In genomic region chr13:98143601-98144500, GRCh38 we compare ENCODE assay signal across 8 cellular contexts. TPM values are rescaled to one million over a fixed set of nuclear protein-coding genes. Genes with fewer than 3 reads are reported as not detected.
A peak's percentile ranks its signal among the peaks of the same experiment; 100 is the strongest.
DNase-seq lines count a peak whose midpoint lies in the region; ATAC-seq and TF ChIP-seq lines count a peak whose summit lies in the region.

No MANE protein-coding gene starts in this region.

- DNase-seq in GM04504 (ENCODE audit: low read depth), result peak; percentile 38
- DNase-seq in fibroblast of lung (ENCODE audit: low read depth in 2 of 2), result peak; percentile 46 to 52
- no peak for DNase-seq in RPMI8226

- no peak for TF ChIP-seq EP300 in neural cell (conservative IDR thresholded peaks at IDR 0.05; ENCODE audit: poor library complexity, severe bottlenecking)

- H3K4me3 ChIP-seq in HEK293 (ENCODE audit: low read depth, low read length) (peak overlapping the region; percentile 59), fibroblast of lung (replicated peaks in 1 of 4; ENCODE audit: control extremely low read depth in 1 of 4, insufficient read depth in 1 of 4, low read depth in 3 of 4, low read length in 4 of 4) (peak overlapping the region; percentile 66 to 95 (median 82)), neural cell (ENCODE audit: low read length) (peak overlapping the region; percentile 81)

- peaks cover 9% of the 10 kb centered on the region for H3K4me1 ChIP-seq in HEK293 (ENCODE audit: control insufficient read depth, insufficient read depth, low read length)
- H3K4me1 ChIP-seq in fibroblast of lung (ENCODE audit: control insufficient read depth, extremely low read depth, insufficient read depth, low read length), result peaks cover 21% of the 10 kb centered on the region

- ATAC-seq in SK-N-SH treated with all-trans-retinoic acid at 6 μM for 48 hours (peak; percentile 68), GM18870 (IDR thresholded peaks at IDR 0.05; ENCODE audit: unreplicated experiment) (no peak), HG03460 (IDR thresholded peaks at IDR 0.05; ENCODE audit: unreplicated experiment) (no peak)

- H3F3A ChIP-seq in neural cell (ENCODE audit: insufficient read depth, low read length, poor library complexity, severe bottlenecking), result peaks cover 7% of the 10 kb centered on the region

- H3K79me2 ChIP-seq in fibroblast of lung (ENCODE audit: control insufficient read depth, insufficient read depth, low read length), result peaks cover 50% of the 10 kb centered on the region
- peaks cover 55% of the 10 kb centered on the region for H3K79me2 ChIP-seq in neural cell (replicated peaks; ENCODE audit: insufficient read depth, low read length)

- H3K27me3 ChIP-seq in fibroblast of lung (ENCODE audit: control insufficient read depth, insufficient read depth, low read length), result no peaks in the 10 kb centered on the region
- H3K27me3 ChIP-seq in neural cell (ENCODE audit: insufficient read depth, low read depth, low read length), result no peaks in the 10 kb centered on the region

- no peak for TF ChIP-seq CTCF in HEK293 (tag by site-specific recombination; IDR thresholded peaks at IDR 0.05)
- no peak for TF ChIP-seq CTCF in fibroblast of lung (conservative IDR thresholded peaks at IDR 0.05 in 1 of 2, IDR thresholded peaks at IDR 0.05 in 1 of 2; ENCODE audit: low read depth in 1 of 2, low read length in 2 of 2)
- no peak for TF ChIP-seq CTCF in neural cell (IDR thresholded peaks at IDR 0.05; ENCODE audit: poor library complexity, severe bottlenecking)

- no peaks in the 10 kb centered on the region for H4K20me1 ChIP-seq in fibroblast of lung (ENCODE audit: control insufficient read depth, extremely low read depth, insufficient read depth, low read length)
- H4K20me1 ChIP-seq in neural cell (ENCODE audit: insufficient read depth), result no peaks in the 10 kb centered on the region

- H3K27ac ChIP-seq in HEK293 (ENCODE audit: extremely low read depth, low read depth, low read length) (peak overlapping the region; percentile 64; the same call in 1 of the 2 replicates), fibroblast of lung (ENCODE audit: insufficient read depth, low read length) (peak overlapping the region; percentile 85), neural cell (ENCODE audit: low read length) (peak overlapping the region; percentile 60)

- CTCF ChIA-PET in HEK293 (lab: Yijun Ruan, JAX), result interaction anchor here (0.5 to 1.4 kb wide), 2 partner anchors 12 to 113 kb away, joined by 4 to 6 read pairs; no protein-coding TSS in a partner anchor

- POLR2A ChIA-PET in HEK293 (lab: Yijun Ruan, JAX), result no interaction called here

- H3K9me3 ChIP-seq in HEK293 (ENCODE audit: control insufficient read depth, insufficient read depth, low read depth, low read length), result no peaks in the 10 kb centered on the region
- H3K9me3 ChIP-seq in fibroblast of lung (ENCODE audit: control insufficient read depth, insufficient read depth, low read depth, low read length), result no peaks in the 10 kb centered on the region
- H3K9me3 ChIP-seq in neural cell (ENCODE audit: low read length), result no peaks in the 10 kb centered on the region

- peak overlapping the region; percentile 99 for H3K4me2 ChIP-seq in fibroblast of lung (ENCODE audit: extremely low read depth, insufficient read depth, low read length)
- peak overlapping the region; percentile 93 for H3K4me2 ChIP-seq in neural cell (ENCODE audit: low read length)

- H3K9me2 ChIP-seq in neural cell (ENCODE audit: insufficient read depth, low read length), result no peaks in the 10 kb centered on the region

- peak overlapping the region; percentile 89 for H3K9ac ChIP-seq in fibroblast of lung (ENCODE audit: insufficient read depth, low read length)
- peak overlapping the region; percentile 85 for H3K9ac ChIP-seq in neural cell (ENCODE audit: low read length)

- no peak for TF ChIP-seq RAD21 in neural cell (conservative IDR thresholded peaks at IDR 0.05)

- H2AFZ ChIP-seq in fibroblast of lung (ENCODE audit: low read length) (no peak overlapping the region), neural cell (ENCODE audit: low read depth, low read length) (no peak overlapping the region)

- H3K36me3 ChIP-seq in HEK293 (ENCODE audit: control insufficient read depth in 2 of 2, insufficient read depth in 1 of 2, low read length in 2 of 2), result no peaks in the 10 kb centered on the region
- no peaks in the 10 kb centered on the region for H3K36me3 ChIP-seq in fibroblast of lung (ENCODE audit: control insufficient read depth, insufficient read depth, low read length)
- H3K36me3 ChIP-seq in neural cell (ENCODE audit: insufficient read depth, low read length), result no peaks in the 10 kb centered on the region

TF ChIP-seq in HEK293, 187 proteins besides CTCF, POLR2A, EP300 and RAD21 (continues in another document):
- TF ChIP-seq SP7 (tag by site-specific recombination; IDR thresholded peaks at IDR 0.05), result peak; percentile 17; the same call in 1 of the 2 replicates
- peak; percentile 38 for TF ChIP-seq ZFHX2 (tag by site-specific recombination; conservative IDR thresholded peaks at IDR 0.05)
- TF ChIP-seq ZNF558 (tag by site-specific recombination; IDR thresholded peaks at IDR 0.05), result no peak
- TF ChIP-seq ZBTB8A (tag by site-specific recombination; IDR thresholded peaks at IDR 0.05), result peak; percentile 64
- TF ChIP-seq ZNF335 (tag by site-specific recombination; conservative IDR thresholded peaks at IDR 0.05), result peak; percentile 83
- TF ChIP-seq BCL11A (tag by site-specific recombination; IDR thresholded peaks at IDR 0.05; ENCODE audit: low read depth), result no peak
- peak; percentile 73 for TF ChIP-seq GLIS1 (tag by site-specific recombination; IDR thresholded peaks at IDR 0.05)
- no peak for TF ChIP-seq OSR2 (tag by site-specific recombination; IDR thresholded peaks at IDR 0.05)
- TF ChIP-seq ZNF843 (tag by site-specific recombination; IDR thresholded peaks at IDR 0.05), result no peak
- TF ChIP-seq ZNF341 (tag by site-specific recombination; IDR thresholded peaks at IDR 0.05; ENCODE audit: low read depth), result peak; percentile 23; the same call in 1 of the 2 replicates
- no peak for TF ChIP-seq ZNF169 (tag by site-specific recombination; IDR thresholded peaks at IDR 0.05)
- TF ChIP-seq ZBTB17 (tag by site-specific recombination; IDR thresholded peaks at IDR 0.05), result no peak
- no peak for TF ChIP-seq ZBTB21 (tag by site-specific recombination; IDR thresholded peaks at IDR 0.05)
- TF ChIP-seq ZBTB20 (tag by site-specific recombination; IDR thresholded peaks at IDR 0.05), result peak; percentile 53

TF ChIP-seq in SK-N-SH treated with all-trans-retinoic acid at 6 μM for 48 hours, 23 proteins besides CTCF, POLR2A, EP300 and RAD21:
- no peak for TF ChIP-seq RARB (CRISPR knock-in tag; IDR thresholded peaks at IDR 0.05)
- TF ChIP-seq ZFP3 (CRISPR knock-in tag; IDR thresholded peaks at IDR 0.05), result no peak
- peak; percentile 61; the same call in 1 of the 2 replicates for TF ChIP-seq TCF4 (CRISPR knock-in tag; IDR thresholded peaks at IDR 0.05; ENCODE audit: borderline replicate concordance)
- no peak for TF ChIP-seq CSRNP3 (CRISPR knock-in tag; IDR thresholded peaks at IDR 0.05)
- no peak for TF ChIP-seq ZNF565 (CRISPR knock-in tag; conservative IDR thresholded peaks at IDR 0.05; ENCODE audit: low read depth)

TF ChIP-seq in neural cell, 6 proteins besides CTCF, POLR2A, EP300 and RAD21:
- TF ChIP-seq POLR2AphosphoS5 (IDR thresholded peaks at IDR 0.05) (no peak), MXI1 (conservative IDR thresholded peaks at IDR 0.05; ENCODE audit: poor library complexity, severe bottlenecking) (peak; percentile 33)

RNA-seq across cellular contexts. Expression of gene FARP1, which starts 1.0 kb away (rescaled TPM):
- total RNA-seq in fibroblast of lung, result 21.6 and 50.9 TPM in 2 replicates
- polyA plus RNA-seq in fibroblast of lung (114 and 199 TPM in 2 replicates), neural cell (19.7 and 27.9 TPM in 2 replicates)
- polyA plus RNA-seq in fibroblast of lung (2012), result 127 and 245 TPM in 2 replicates
- polyA minus RNA-seq in fibroblast of lung (ENCODE audit: low replicate concordance) (98.0 and 174 TPM in 2 replicates), neural cell (98.6 and 125 TPM in 2 replicates)

RNA-seq across cellular contexts. Expression of gene RNF113B, which starts 33.2 kb away (rescaled TPM):
- total RNA-seq in fibroblast of lung, result not detected in 2 replicates
- polyA plus RNA-seq in fibroblast of lung (not detected in 2 replicates), neural cell (not detected in 2 replicates)
- not detected in 2 replicates for polyA plus RNA-seq in fibroblast of lung (2012)
- polyA minus RNA-seq in fibroblast of lung (ENCODE audit: low replicate concordance) (not detected in 2 replicates), neural cell (not detected in 2 replicates)
